In the genomic region with DNA sequence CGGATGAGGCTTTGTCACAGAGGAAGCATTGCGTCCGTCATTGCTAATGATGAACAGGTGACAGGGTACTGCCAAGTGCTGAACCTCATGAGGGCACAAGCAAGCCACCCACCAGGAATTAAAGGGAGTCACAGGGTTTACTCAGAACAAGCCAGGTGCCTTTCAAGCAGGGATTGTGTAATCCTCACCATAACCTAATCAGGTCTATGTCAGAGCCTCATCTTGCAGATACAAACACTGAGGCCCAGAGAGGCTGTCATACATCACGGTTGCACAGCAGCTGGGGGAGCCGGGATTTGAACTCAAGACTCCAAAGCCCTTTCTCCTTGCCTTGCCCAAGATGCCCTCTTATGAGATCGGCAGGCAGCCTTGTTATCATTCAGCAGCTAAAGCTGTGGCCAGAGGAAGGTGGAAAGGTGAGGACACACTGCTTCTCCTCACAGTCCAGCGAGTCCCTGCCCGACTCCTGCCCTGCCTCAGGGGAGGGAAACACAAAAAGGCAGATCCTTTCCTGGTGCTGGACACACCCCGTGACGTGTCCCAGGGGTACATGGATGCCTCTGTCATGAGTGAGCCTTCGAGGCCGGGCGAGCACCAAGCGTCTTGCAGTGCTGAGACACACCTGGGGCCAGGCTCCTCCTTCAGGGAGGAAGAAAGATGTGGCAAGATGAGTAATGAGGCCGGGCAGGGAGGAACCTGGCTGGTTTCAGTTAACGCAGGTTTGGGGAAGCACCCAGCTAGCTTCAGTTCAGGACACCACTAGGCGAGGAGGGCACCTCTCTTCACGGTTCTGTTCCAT, we compare ENCODE assay signal across 8 cellular contexts.
DNase-seq lines count a peak whose midpoint lies in the region; ATAC-seq and TF ChIP-seq lines count a peak whose summit lies in the region.

No MANE protein-coding gene starts in this region.

- H3K27me3 ChIP-seq in upper lobe of right lung: no peaks in the 10 kb centered on the region

- no peak overlapping the region for H3K27ac Mint-ChIP-seq in activated naive CD4-positive, alpha-beta T cell treated with anti-CD3 and anti-CD28 coated beads, Interleukin-2, amount 50 U/mL, for 72 hours
- H3K27ac Mint-ChIP-seq in activated CD8-positive, alpha-beta T cell treated with anti-CD3 and anti-CD28 coated beads for 36 hours: no peak overlapping the region

- intact Hi-C loops in activated CD8-positive, alpha-beta T cell treated with anti-CD3 and anti-CD28 coated beads for 36 hours (cut with micrococcal nuclease): no loop called here
- intact Hi-C loops in upper lobe of right lung (cut with DNase I): no loop called here

- DNase-seq in activated naive CD4-positive, alpha-beta T cell treated with anti-CD3 and anti-CD28 coated beads, Interleukin-2, amount 50 U/mL, for 72 hours (ENCODE audit: low spot score in 2 of 2): peak in 1 of 2 donors; percentile 32
- DNase-seq in activated naive CD4-positive, alpha-beta T cell treated with anti-CD3 and anti-CD28 coated beads, Interleukin-2, amount 50 U/mL, for 16 hours: no peak
- DNase-seq in activated CD8-positive, alpha-beta T cell treated with anti-CD3 and anti-CD28 coated beads for 36 hours: peak; percentile 63
- no peak for DNase-seq in upper lobe of right lung
- no peak for DNase-seq in mesenteric fat pad (ENCODE audit: low spot score)
- no peak for DNase-seq in HuH-7 (ENCODE audit: low spot score)
- DNase-seq in foreskin melanocyte: no peak

- H3K4me3 ChIP-seq in upper lobe of right lung: no peak overlapping the region

- no peaks in the 10 kb centered on the region for H3K27me3 Mint-ChIP-seq in activated CD8-positive, alpha-beta T cell treated with anti-CD3 and anti-CD28 coated beads for 36 hours

- H3K27ac ChIP-seq in upper lobe of right lung: no peak overlapping the region

- ATAC-seq in activated naive CD4-positive, alpha-beta T cell treated with anti-CD3 and anti-CD28 coated beads, Interleukin-2, amount 50 U/mL, for 72 hours: peak; percentile 33 to 68
- ATAC-seq in HG03135 (IDR thresholded peaks at IDR 0.05; ENCODE audit: unreplicated experiment) (peak; percentile 82), upper lobe of right lung (peak; percentile 4)
- peak; percentile 67 for ATAC-seq in activated CD8-positive, alpha-beta T cell treated with anti-CD3 and anti-CD28 coated beads for 36 hours

- no peaks in the 10 kb centered on the region for H3K9me3 Mint-ChIP-seq in activated naive CD4-positive, alpha-beta T cell treated with anti-CD3 and anti-CD28 coated beads, Interleukin-2, amount 50 U/mL, for 72 hours
- no peaks in the 10 kb centered on the region for H3K9me3 Mint-ChIP-seq in activated CD8-positive, alpha-beta T cell treated with anti-CD3 and anti-CD28 coated beads for 36 hours

- no peak overlapping the region for H3K4me3 Mint-ChIP-seq in activated CD8-positive, alpha-beta T cell treated with anti-CD3 and anti-CD28 coated beads for 36 hours

- H3K4me1 ChIP-seq in upper lobe of right lung: no peaks in the 10 kb centered on the region

- POLR2A ChIA-PET in activated CD8-positive, alpha-beta T cell treated with anti-CD3 and anti-CD28 coated beads for 36 hours (lab: Charles Lee): no interaction called here

- H3K36me3 ChIP-seq in upper lobe of right lung: no peaks in the 10 kb centered on the region

- peaks cover 30% of the 10 kb centered on the region for H3K4me1 Mint-ChIP-seq in activated CD8-positive, alpha-beta T cell treated with anti-CD3 and anti-CD28 coated beads for 36 hours (ENCODE audit: low read depth)

- H3K36me3 Mint-ChIP-seq in activated naive CD4-positive, alpha-beta T cell treated with anti-CD3 and anti-CD28 coated beads, Interleukin-2, amount 50 U/mL, for 72 hours: no peaks in the 10 kb centered on the region
- no peaks in the 10 kb centered on the region for H3K36me3 Mint-ChIP-seq in activated CD8-positive, alpha-beta T cell treated with anti-CD3 and anti-CD28 coated beads for 36 hours (ENCODE audit: low read depth)

- H3K9me3 ChIP-seq in upper lobe of right lung: no peaks in the 10 kb centered on the region

- TF ChIP-seq CTCF in activated CD8-positive, alpha-beta T cell treated with anti-CD3 and anti-CD28 coated beads for 36 hours (IDR thresholded peaks at IDR 0.05): no peak
- TF ChIP-seq CTCF in upper lobe of right lung (IDR thresholded peaks at IDR 0.05): no peak

- CTCF ChIA-PET in activated CD8-positive, alpha-beta T cell treated with anti-CD3 and anti-CD28 coated beads for 36 hours (lab: Charles Lee): interaction anchor here (1.8 kb wide), 1 partner anchor 440 kb away, joined by 5 read pairs; no protein-coding TSS in a partner anchor

Comparison
In these comparisons a context has a peak if more than half of its experiments do, and no peak if none do; other contexts are left out.
1. ATAC-seq: peak in every context shown above with its lines; median percentile 82 in HG03135; 67 in activated CD8-positive, alpha-beta T cell treated with anti-CD3 and anti-CD28 coated beads for 36 hours; 50 in activated naive CD4-positive, alpha-beta T cell treated with anti-CD3 and anti-CD28 coated beads, Interleukin-2, amount 50 U/mL, for 72 hours; 4 in upper lobe of right lung.